ENCODE assay signal across 5 cellular contexts in the genomic region with DNA sequence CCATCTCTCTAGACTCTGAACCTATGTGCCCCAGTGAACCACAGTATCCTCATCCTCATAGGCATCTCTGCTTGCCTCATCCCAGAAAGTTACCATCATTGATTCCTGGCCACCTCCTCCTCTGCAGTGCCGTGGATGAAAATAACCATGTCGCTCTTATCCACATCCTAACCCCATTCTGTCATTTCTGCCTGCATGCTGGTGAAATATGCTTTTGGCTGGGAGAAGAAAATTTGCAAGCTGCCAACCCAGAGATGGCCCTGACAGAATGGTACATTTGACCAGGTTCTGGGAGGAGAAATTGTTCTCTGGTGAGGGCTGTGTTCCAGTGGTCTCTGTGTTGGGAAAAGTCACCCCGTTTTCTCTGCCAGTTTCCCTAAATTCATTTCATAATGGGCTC.
"Had no signal": no experiment of that assay in that cellular context is flagged by ENCODE, and none has a peak within 500 bp of the region (broad histone marks: within the 10 kb centered on the region; RNA-seq: fewer than 3 reads in every experiment).

No MANE protein-coding gene starts in this region.

- DNase-seq: IMR-90, KBM-7, KG1 had no signal

- H3K4me3 ChIP-seq: K562 had no signal

- H3K27ac ChIP-seq: HL-60 had no signal
